In the genomic region with DNA sequence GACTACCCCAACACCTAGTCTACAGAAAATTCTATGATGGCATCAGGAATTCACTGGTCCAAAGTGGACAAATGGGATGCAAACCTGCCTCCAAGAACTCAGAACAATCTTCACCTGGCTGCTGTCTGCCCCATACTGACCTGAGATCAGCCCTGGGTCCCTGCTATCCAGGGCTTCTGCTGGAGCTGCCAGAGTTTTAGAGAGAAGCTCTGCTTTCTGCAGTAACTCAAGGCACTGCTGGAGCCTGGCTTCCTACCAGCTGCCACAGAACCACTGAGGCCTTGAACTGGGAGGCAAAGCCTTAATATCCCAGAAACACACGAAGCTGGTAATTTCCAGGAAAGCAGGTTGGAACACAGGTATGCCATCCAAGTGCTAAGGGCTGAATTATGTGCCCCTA, we compare ENCODE assay signal across 18 cellular contexts. TPM values are rescaled to one million over a fixed set of nuclear protein-coding genes. Genes with fewer than 3 reads are reported as not detected.
DNase-seq lines count a peak whose midpoint lies in the region; ATAC-seq, FAIRE-seq and TF ChIP-seq lines count a peak whose summit lies in the region.
"Had no signal": no experiment of that assay in that cellular context is flagged by ENCODE, and none has a peak within 500 bp of the region (broad histone marks: within the 10 kb centered on the region; RNA-seq: fewer than 3 reads in every experiment).

No MANE protein-coding gene starts in this region.

- H3K4me3 Mint-ChIP-seq in activated CD4-positive, alpha-beta T cell treated with anti-CD3 and anti-CD28 coated beads, Interleukin-2, amount 10 ng/mL, durations not matched to agents 7 days and 5 days = no peak overlapping the region
- no peak overlapping the region for H3K4me3 Mint-ChIP-seq in progenitor cell of endocrine pancreas (ENCODE audit: low read depth)
- H3K4me3 Mint-ChIP-seq in activated CD8-positive, alpha-beta T cell treated with anti-CD3 and anti-CD28 coated beads for 36 hours = no peak overlapping the region
- H3K4me3 Mint-ChIP-seq: CD14-positive monocyte had no signal

- FAIRE-seq in urothelium cell line (lab: Jason Lieb, UNC) = no peak

- H3K36me3 Mint-ChIP-seq in activated CD4-positive, alpha-beta T cell treated with anti-CD3 and anti-CD28 coated beads, Interleukin-2, amount 10 ng/mL, durations not matched to agents 7 days and 5 days (ENCODE audit: low read depth) = peaks cover 24% of the 10 kb centered on the region
- peaks cover 9% of the 10 kb centered on the region for H3K36me3 Mint-ChIP-seq in progenitor cell of endocrine pancreas (ENCODE audit: insufficient read depth)
- peaks cover 14% of the 10 kb centered on the region for H3K36me3 Mint-ChIP-seq in activated CD8-positive, alpha-beta T cell treated with anti-CD3 and anti-CD28 coated beads for 36 hours (ENCODE audit: low read depth)

- no peaks in the 10 kb centered on the region for H3K36me3 ChIP-seq in adrenal gland (replicated peaks in 1 of 2)
- no peaks in the 10 kb centered on the region for H3K36me3 ChIP-seq in left ventricle myocardium inferior
- H3K36me3 ChIP-seq in A673 (ENCODE audit: insufficient read depth, low read length, poor library complexity, severe bottlenecking) = no peaks in the 10 kb centered on the region

- TF ChIP-seq CTCF in adrenal gland (IDR thresholded peaks at IDR 0.05) (no peak), left ventricle myocardium inferior (IDR thresholded peaks at IDR 0.05; ENCODE audit: borderline replicate concordance) (no peak), progenitor cell of endocrine pancreas (IDR thresholded peaks at IDR 0.05; ENCODE audit: unreplicated experiment) (no peak), A673 (conservative IDR thresholded peaks at IDR 0.05; ENCODE audit: low read depth, low read length) (no peak)
- no peak for TF ChIP-seq CTCF in activated CD8-positive, alpha-beta T cell treated with anti-CD3 and anti-CD28 coated beads for 36 hours (IDR thresholded peaks at IDR 0.05)

- no peak overlapping the region for H3K4me3 ChIP-seq in adrenal gland
- no peak overlapping the region for H3K4me3 ChIP-seq in left ventricle myocardium inferior
- no peak overlapping the region for H3K4me3 ChIP-seq in A673 (ENCODE audit: low read depth, low read length, poor library complexity, severe bottlenecking)

- H3K9me3 ChIP-seq in adrenal gland (replicated peaks in 1 of 3) (no peaks in the 10 kb centered on the region), left ventricle myocardium inferior (replicated peaks) (no peaks in the 10 kb centered on the region), A673 (ENCODE audit: low read depth, low read length, poor library complexity, severe bottlenecking) (no peaks in the 10 kb centered on the region)

- no peaks in the 10 kb centered on the region for H3K9me3 Mint-ChIP-seq in activated CD4-positive, alpha-beta T cell treated with anti-CD3 and anti-CD28 coated beads, Interleukin-2, amount 10 ng/mL, durations not matched to agents 7 days and 5 days
- H3K9me3 Mint-ChIP-seq in progenitor cell of endocrine pancreas (ENCODE audit: low read depth) = no peaks in the 10 kb centered on the region
- H3K9me3 Mint-ChIP-seq in activated CD8-positive, alpha-beta T cell treated with anti-CD3 and anti-CD28 coated beads for 36 hours = no peaks in the 10 kb centered on the region
- H3K9me3 Mint-ChIP-seq: CD14-positive monocyte had no signal

- POLR2A ChIA-PET in activated CD4-positive, alpha-beta T cell treated with anti-CD3 and anti-CD28 coated beads, Interleukin-2, amount 10 ng/mL, durations not matched to agents 7 days and 5 days (lab: Charles Lee) = no interaction called here
- POLR2A ChIA-PET in activated CD8-positive, alpha-beta T cell treated with anti-CD3 and anti-CD28 coated beads for 36 hours (lab: Charles Lee) = interaction anchor here (0.6 kb wide), 1 partner anchor 95 kb away, joined by 3 read pairs; no protein-coding TSS in a partner anchor
- POLR2A ChIA-PET in A673 (lab: Charles Lee; ENCODE audit: low non-redundant PET) = no interaction called here

- no peak for ATAC-seq in activated CD8-positive, alpha-beta T cell treated with anti-CD3 and anti-CD28 coated beads for 36 hours
- ATAC-seq: HCT116 had no signal

- H3K27me3 ChIP-seq in adrenal gland = no peaks in the 10 kb centered on the region
- H3K27me3 ChIP-seq in left ventricle myocardium inferior (ENCODE audit: low read depth) = no peaks in the 10 kb centered on the region
- no peaks in the 10 kb centered on the region for H3K27me3 ChIP-seq in A673 (replicated peaks; ENCODE audit: insufficient read depth, low read depth, low read length, poor library complexity)

- no peak for DNase-seq in activated CD4-positive, alpha-beta T cell treated with anti-CD3 and anti-CD28 coated beads, Interleukin-2, amount 10 ng/mL, durations not matched to agents 7 days and 5 days
- no peak for DNase-seq in activated CD4-positive, alpha-beta T cell treated with anti-CD3 and anti-CD28 coated beads, Interleukin-2, amount 50 U/mL, for 4 hours
- peak in 6 of 7 donors; percentile 36 to 85 (median 70) for DNase-seq in adrenal gland
- DNase-seq in left ventricle myocardium inferior = no peak
- DNase-seq in progenitor cell of endocrine pancreas (ENCODE audit: low spot score, unreplicated experiment) = no peak
- no peak for DNase-seq in activated CD8-positive, alpha-beta T cell treated with anti-CD3 and anti-CD28 coated beads for 36 hours
- DNase-seq in urothelium cell line (ENCODE audit: low spot score) = no peak
- DNase-seq in A673 (ENCODE audit: low spot score) = no peak
- DNase-seq: KBM-7, NCI-H1092, NCI-H1694, NCI-H446, NCI-H748 treated with DMSO at 0.1 percent for 48 hours, SHP77 had no signal

- intact Hi-C loops in adrenal gland (cut with DNase I) = no loop called here
- intact Hi-C loops in left ventricle myocardium inferior (cut with micrococcal nuclease) = no loop called here
- intact Hi-C loops in activated CD8-positive, alpha-beta T cell treated with anti-CD3 and anti-CD28 coated beads for 36 hours (cut with micrococcal nuclease) = no loop called here
- intact Hi-C loops in A673 (cut with micrococcal nuclease; ENCODE audit: unreplicated experiment) = no loop called here

- H3K27ac ChIP-seq in adrenal gland (peak overlapping the region; percentile 17 to 62 (median 30)), left ventricle myocardium inferior (replicated peaks) (peak overlapping the region; percentile 57), A673 (ENCODE audit: low read depth, low read length, poor library complexity, severe bottlenecking) (no peak overlapping the region)
- H3K27ac ChIP-seq: HL-60 had no signal

- BruUV-seq in A673 (replicated peaks; lab: Mats Ljungman, UMichigan) = no TSS peak

- H3K4me1 ChIP-seq in adrenal gland (replicated peaks in 1 of 2) (peaks cover 29 to 31% of the 10 kb centered on the region in 2 donors), left ventricle myocardium inferior (peaks cover 76% of the 10 kb centered on the region), A673 (ENCODE audit: insufficient read depth, low read length, poor library complexity, severe bottlenecking) (peaks cover 4% of the 10 kb centered on the region)

- peaks cover 37% of the 10 kb centered on the region for H3K4me1 Mint-ChIP-seq in activated CD4-positive, alpha-beta T cell treated with anti-CD3 and anti-CD28 coated beads, Interleukin-2, amount 10 ng/mL, durations not matched to agents 7 days and 5 days
- H3K4me1 Mint-ChIP-seq in progenitor cell of endocrine pancreas (ENCODE audit: low read depth) = peaks cover 65% of the 10 kb centered on the region
- peaks cover 53% of the 10 kb centered on the region for H3K4me1 Mint-ChIP-seq in activated CD8-positive, alpha-beta T cell treated with anti-CD3 and anti-CD28 coated beads for 36 hours (ENCODE audit: low read depth)

- CTCF ChIA-PET in activated CD4-positive, alpha-beta T cell treated with anti-CD3 and anti-CD28 coated beads, Interleukin-2, amount 10 ng/mL, durations not matched to agents 7 days and 5 days (lab: Charles Lee) = interaction anchor here (1.9 kb wide), 1 partner anchor 26 kb away, joined by 6 read pairs; no protein-coding TSS in a partner anchor
- CTCF ChIA-PET in activated CD8-positive, alpha-beta T cell treated with anti-CD3 and anti-CD28 coated beads for 36 hours (lab: Charles Lee) = interaction anchor here (0.8 to 1.9 kb wide), 4 partner anchors 7 to 257 kb away, joined by 4 to 7 read pairs (median 6); a partner anchor contains a TSS
- CTCF ChIA-PET in A673 (lab: Charles Lee) = no interaction called here

- WGBS in adrenal gland, 4 donors = 40 to 71% (median 41%) methylated on average over 1 of the region's 1 CpG

- no peaks in the 10 kb centered on the region for H3K27me3 Mint-ChIP-seq in activated CD4-positive, alpha-beta T cell treated with anti-CD3 and anti-CD28 coated beads, Interleukin-2, amount 10 ng/mL, durations not matched to agents 7 days and 5 days
- no peaks in the 10 kb centered on the region for H3K27me3 Mint-ChIP-seq in progenitor cell of endocrine pancreas
- no peaks in the 10 kb centered on the region for H3K27me3 Mint-ChIP-seq in activated CD8-positive, alpha-beta T cell treated with anti-CD3 and anti-CD28 coated beads for 36 hours

- peak in 1 of 2 donors; percentile 13 for TF ChIP-seq POLR2A in adrenal gland (IDR thresholded peaks at IDR 0.05)

- peak overlapping the region; percentile 63 for H3K27ac Mint-ChIP-seq in activated CD4-positive, alpha-beta T cell treated with anti-CD3 and anti-CD28 coated beads, Interleukin-2, amount 10 ng/mL, durations not matched to agents 7 days and 5 days
- peak overlapping the region; percentile 67 for H3K27ac Mint-ChIP-seq in progenitor cell of endocrine pancreas
- no peak overlapping the region for H3K27ac Mint-ChIP-seq in activated CD8-positive, alpha-beta T cell treated with anti-CD3 and anti-CD28 coated beads for 36 hours

RNA-seq across cellular contexts. Expression of a gene that starts 7.5 kb away (rescaled TPM):
- total RNA-seq in activated CD4-positive, alpha-beta T cell treated with anti-CD3 and anti-CD28 coated beads, Interleukin-2, amount 10 ng/mL, durations not matched to agents 7 days and 5 days = 10 to 100 TPM; 35.1 to 36.3 TPM
- 10 to 100 TPM; 19.2 to 39.9 (median 22.7) TPM for total RNA-seq in adrenal gland
- polyA plus RNA-seq in adrenal gland = 10 to 100 TPM in 2 of 3 donors, 1 to 10 TPM in 1; 5.4 to 19.8 (median 10.1) TPM
- total RNA-seq in left ventricle myocardium inferior = 10.3 TPM
- total RNA-seq in progenitor cell of endocrine pancreas = 57.4 and 61.6 TPM in 2 replicates
- total RNA-seq in activated CD8-positive, alpha-beta T cell treated with anti-CD3 and anti-CD28 coated beads for 36 hours = 10 to 100 TPM; 25.1 to 27.1 TPM
- 25.9 and 30.4 TPM in 2 replicates for total RNA-seq in A673 (2021)

RNA-seq across cellular contexts. Expression of a gene that starts 23.7 kb away (rescaled TPM):
- total RNA-seq in activated CD4-positive, alpha-beta T cell treated with anti-CD3 and anti-CD28 coated beads, Interleukin-2, amount 10 ng/mL, durations not matched to agents 7 days and 5 days = 10 to 100 TPM; 42.4 to 43.7 TPM
- total RNA-seq in adrenal gland (10 to 100 TPM; 40.6 to 95.0 (median 51.3) TPM), left ventricle myocardium inferior (24.9 TPM), progenitor cell of endocrine pancreas (91.5 and 94.6 TPM in 2 replicates), A673 (2021) (89.5 and 97.6 TPM in 2 replicates)
- polyA plus RNA-seq in adrenal gland = 100 to 1,000 TPM in 1 of 3 donors, 10 to 100 TPM in 2; 61.0 to 121 (median 83.4) TPM
- 10 to 100 TPM; 34.7 to 39.9 TPM for total RNA-seq in activated CD8-positive, alpha-beta T cell treated with anti-CD3 and anti-CD28 coated beads for 36 hours

RNA-seq across cellular contexts. Expression of a gene that starts 38.3 kb away (rescaled TPM):
- total RNA-seq in activated CD4-positive, alpha-beta T cell treated with anti-CD3 and anti-CD28 coated beads, Interleukin-2, amount 10 ng/mL, durations not matched to agents 7 days and 5 days = not detected
- total RNA-seq in adrenal gland (10 to 100 TPM in 7 of 8 donors, 1 to 10 TPM in 1; 6.6 to 65.8 (median 36.9) TPM), left ventricle myocardium inferior (1.4 TPM), progenitor cell of endocrine pancreas (7.7 and 8.4 TPM in 2 replicates), A673 (2021) (4.5 and 5.0 TPM in 2 replicates)
- polyA plus RNA-seq in adrenal gland = 1 to 10 TPM; 3.1 to 6.7 (median 3.1) TPM
- not detected for total RNA-seq in activated CD8-positive, alpha-beta T cell treated with anti-CD3 and anti-CD28 coated beads for 36 hours
- total RNA-seq: A172 had no signal
- polyA plus RNA-seq: CD14-positive monocyte had no signal

Comparison
In these comparisons a context has a peak if more than half of its experiments do, and no peak if none do; other contexts are left out.
1. DNase-seq: peak in adrenal gland (6 of 7); none in activated CD4-positive, alpha-beta T cell treated with anti-CD3 and anti-CD28 coated beads, Interleukin-2, amount 10 ng/mL, durations not matched to agents 7 days and 5 days (single experiment), activated CD4-positive, alpha-beta T cell treated with anti-CD3 and anti-CD28 coated beads, Interleukin-2, amount 50 U/mL, for 4 hours (0 of 2), left ventricle myocardium inferior (single experiment), progenitor cell of endocrine pancreas (single experiment), activated CD8-positive, alpha-beta T cell treated with anti-CD3 and anti-CD28 coated beads for 36 hours (single experiment), urothelium cell line (single experiment) and A673 (single experiment).